Comparison of ENCODE assay signal across 8 cellular contexts in genomic region chr13:43407023-43407581, GRCh38.
"Had no signal": no experiment of that assay in that cellular context is flagged by ENCODE, and none has a peak within 500 bp of the region (broad histone marks: within the 10 kb centered on the region; RNA-seq: fewer than 3 reads in every experiment).

No MANE protein-coding gene starts in this region.

- H3K9me3 ChIP-seq: HAP-1 had no signal

- H3K4me3 ChIP-seq: GM23248, HAP-1 had no signal

- DNase-seq: GM23248, GOT3, H7, HFFc6 had no signal

- H3K36me3 ChIP-seq: HAP-1 had no signal

- FAIRE-seq: HepG2 had no signal

- ATAC-seq: HCT116, HepG2 had no signal

- H3K27ac ChIP-seq: GM23248, HL-60 had no signal
